ENCODE assay signal across 12 cellular contexts in genomic region chr6:5763407-5763806, GRCh38.
DNase-seq lines count a peak whose midpoint lies in the region; ATAC-seq and TF ChIP-seq lines count a peak whose summit lies in the region.
"Had no signal": no experiment of that assay in that cellular context is flagged by ENCODE, and none has a peak within 500 bp of the region (broad histone marks: within the 10 kb centered on the region; RNA-seq: fewer than 3 reads in every experiment).

No MANE protein-coding gene starts in this region.

- no peak for TF ChIP-seq POLR2A in gastrocnemius medialis (IDR thresholded peaks at IDR 0.05)

- H3K4me1 ChIP-seq in gastrocnemius medialis, result peaks cover 18 to 47% of the 10 kb centered on the region in 2 donors

- no peak overlapping the region for H3K4me3 ChIP-seq in fibroblast of the aortic adventitia (ENCODE audit: low read depth, low read length)
- no peak overlapping the region for H3K4me3 ChIP-seq in gastrocnemius medialis
- no peak overlapping the region for H3K4me3 ChIP-seq in WERI-Rb-1 (ENCODE audit: low read depth, low read length)
- H3K4me3 ChIP-seq: lower lobe of right lung, suprapubic skin had no signal

- intact Hi-C loops in gastrocnemius medialis (cut with DNase I; ENCODE audit: low total_unique reads), result loop anchor here (5.0 kb wide), 2 partner anchors 306 to 556 kb away; no protein-coding TSS in a partner anchor

- no peak for ATAC-seq in gastrocnemius medialis
- ATAC-seq: lower lobe of right lung; natural killer cell treated with Interleukin-12 subunit alpha and Interleukin-12 subunit beta and Interleukin-15 and Interleukin-18, amount 100 ng/mL, for 72 hours had no signal

- H3K9me3 ChIP-seq in gastrocnemius medialis (no peaks in the 10 kb centered on the region), WERI-Rb-1 (ENCODE audit: severe bottlenecking) (peaks cover 10% of the 10 kb centered on the region)
- H3K9me3 ChIP-seq: lower lobe of right lung, suprapubic skin had no signal

- no peaks in the 10 kb centered on the region for H3K27me3 ChIP-seq in gastrocnemius medialis
- H3K27me3 ChIP-seq in WERI-Rb-1 (ENCODE audit: insufficient read depth, low read depth, severe bottlenecking), result no peaks in the 10 kb centered on the region
- H3K27me3 ChIP-seq: suprapubic skin had no signal

- DNase-seq in Daoy (ENCODE audit: low read depth) (peak; percentile 31), LHCN-M2 (ENCODE audit: low read depth) (peak; percentile 60), fibroblast of the aortic adventitia (ENCODE audit: low read depth) (peak; percentile 5), gastrocnemius medialis (no peak), WERI-Rb-1 (no peak), D341Med (ENCODE audit: low spot score) (no peak), GM13976 (ENCODE audit: low spot score) (no peak)
- DNase-seq: CD4-positive, alpha-beta memory T cell; H9; lower lobe of right lung had no signal

- H3K36me3 ChIP-seq in gastrocnemius medialis, result no peaks in the 10 kb centered on the region
- H3K36me3 ChIP-seq in WERI-Rb-1, result no peaks in the 10 kb centered on the region
- H3K36me3 ChIP-seq: lower lobe of right lung, suprapubic skin had no signal

- TF ChIP-seq CTCF in fibroblast of the aortic adventitia (IDR thresholded peaks at IDR 0.05; ENCODE audit: insufficient read depth, low read length) (no peak), gastrocnemius medialis (IDR thresholded peaks at IDR 0.05 in 4 of 5, conservative IDR thresholded peaks at IDR 0.05 in 1 of 5) (no peak), WERI-Rb-1 (IDR thresholded peaks at IDR 0.05; ENCODE audit: low read depth, low read length) (no peak), GM13976 (IDR thresholded peaks at IDR 0.05; ENCODE audit: borderline replicate concordance, control extremely low read depth, extremely low read depth, insufficient read depth, missing control alignments) (no peak)

- in situ Hi-C loops in gastrocnemius medialis (cut with MboI; ENCODE audit: low sequenced_read_pairs in 4 of 4), result no loop called here
- in situ Hi-C loops in GM13976 (cut with MboI; ENCODE audit: low sequenced_read_pairs, unreplicated experiment), result no loop called here

- H3K27ac ChIP-seq in gastrocnemius medialis (peak overlapping the region; percentile 83 to 96 (median 86)), WERI-Rb-1 (no peak overlapping the region)
- H3K27ac ChIP-seq: lower lobe of right lung had no signal

Comparison
In these comparisons a context has a peak if more than half of its experiments do, and no peak if none do; other contexts are left out.
1. DNase-seq: peak in Daoy (single experiment), LHCN-M2 (single experiment) and fibroblast of the aortic adventitia (single experiment); none in gastrocnemius medialis (0 of 2), WERI-Rb-1 (single experiment), D341Med (single experiment) and GM13976 (single experiment).